ENCODE assay signal across 11 cellular contexts in genomic region chr7:80095545-80095944, GRCh38. TPM values are rescaled to one million over a fixed set of nuclear protein-coding genes. Genes with fewer than 3 reads are reported as not detected.
A peak's percentile ranks its signal among the peaks of the same experiment; 100 is the strongest.
DNase-seq lines count a peak whose midpoint lies in the region; ATAC-seq, FAIRE-seq and TF ChIP-seq lines count a peak whose summit lies in the region.
"Had no signal": no experiment of that assay in that cellular context is flagged by ENCODE, and none has a peak within 500 bp of the region (broad histone marks: within the 10 kb centered on the region; RNA-seq: fewer than 3 reads in every experiment).

No MANE protein-coding gene starts in this region.

- H3K36me3 ChIP-seq in bronchial epithelial cell (ENCODE audit: control insufficient read depth, insufficient read depth, low read length) (no peaks in the 10 kb centered on the region), mesendoderm (ENCODE audit: control insufficient read depth, insufficient read depth, low read length) (no peaks in the 10 kb centered on the region)

- no peaks in the 10 kb centered on the region for H3K27me3 ChIP-seq in bronchial epithelial cell (ENCODE audit: control insufficient read depth, insufficient read depth, low read length)
- H3K27me3 ChIP-seq in mesendoderm (ENCODE audit: insufficient read depth, low read length, poor library complexity), result no peaks in the 10 kb centered on the region

- no peak for ATAC-seq in HG03342 (IDR thresholded peaks at IDR 0.05; ENCODE audit: unreplicated experiment)
- ATAC-seq in GM18519 (IDR thresholded peaks at IDR 0.05; ENCODE audit: low FRiP score, unreplicated experiment), result no peak
- ATAC-seq: naive thymus-derived CD4-positive, alpha-beta T cell had no signal

- FAIRE-seq in bronchial epithelial cell (lab: Jason Lieb, UNC), result no peak

- no peak overlapping the region for H3K9ac ChIP-seq in mesendoderm (ENCODE audit: low read length)

- H2BK15ac ChIP-seq in mesendoderm (replicated peaks; ENCODE audit: low read depth), result no peak overlapping the region

- TF ChIP-seq CTCF in C4-2B (conservative IDR thresholded peaks at IDR 0.05), result peak; percentile 83
- peak; percentile 42 for TF ChIP-seq CTCF in bronchial epithelial cell (IDR thresholded peaks at IDR 0.05; ENCODE audit: insufficient read depth, low read length, severe bottlenecking)

- H4K8ac ChIP-seq in mesendoderm (ENCODE audit: low read depth, low read length), result no peak overlapping the region

- H3K23ac ChIP-seq in mesendoderm (ENCODE audit: low read length), result no peak overlapping the region

- H2AK5ac ChIP-seq in mesendoderm (ENCODE audit: low read length), result no peak overlapping the region

- H3K27ac ChIP-seq in C4-2B (no peak overlapping the region), mesendoderm (ENCODE audit: low read depth, low read length) (no peak overlapping the region)

- no peak overlapping the region for H3K4ac ChIP-seq in mesendoderm (ENCODE audit: low read depth, low read length)

- H4K5ac ChIP-seq in mesendoderm (ENCODE audit: low read length), result no peak overlapping the region

- H2BK5ac ChIP-seq in mesendoderm (ENCODE audit: low read length), result no peak overlapping the region

- no peak overlapping the region for H3K4me2 ChIP-seq in mesendoderm (ENCODE audit: low read length)

- no peak overlapping the region for H2BK120ac ChIP-seq in mesendoderm (ENCODE audit: low read depth, low read length)

- no peak overlapping the region for H3K18ac ChIP-seq in mesendoderm (ENCODE audit: low read length)

- peak; percentile 14 for DNase-seq in NCI-H1694 (lab: John Stamatoyannopoulos, UW)
- peak; percentile 20 for DNase-seq in bronchial epithelial cell (ENCODE audit: low read depth)
- peak; percentile 31 for DNase-seq in middle frontal gyrus (ENCODE audit: extremely low spot score, low spot score)
- no peak for DNase-seq in germinal center (ENCODE audit: low spot score)
- no peak for DNase-seq in mesendoderm
- DNase-seq: activated naive CD4-positive, alpha-beta T cell treated with Interleukin-2 at 50 U/mL for 16 hours; NCI-H2081 treated with DMSO at 0.1 percent for 48 hours had no signal

- no peak overlapping the region for H3K56ac ChIP-seq in mesendoderm (ENCODE audit: low read length)

- no peak overlapping the region for H3K4me3 ChIP-seq in bronchial epithelial cell (ENCODE audit: low read depth, low read length)
- H3K4me3 ChIP-seq in mesendoderm (ENCODE audit: low read length), result no peak overlapping the region

- no peaks in the 10 kb centered on the region for H3K4me1 ChIP-seq in mesendoderm (ENCODE audit: control insufficient read depth, low read depth, low read length)

- H3K79me2 ChIP-seq in mesendoderm (ENCODE audit: control insufficient read depth, insufficient read depth, low read length), result no peaks in the 10 kb centered on the region

- no CpG with 5 or more reads among the region's 1 CpG for WGBS in mesendoderm (ENCODE audit: extremely low coverage, insufficient coverage, low lambda C conversion rate)

- H3K79me1 ChIP-seq in mesendoderm (ENCODE audit: low read length), result no peaks in the 10 kb centered on the region

RNA-seq across cellular contexts. Expression of gene GNAI1, which starts 39.1 kb away (rescaled TPM):
- total RNA-seq in bronchial epithelial cell, result 56.1 and 89.5 TPM in 2 replicates
- polyA plus RNA-seq in mesendoderm (2013, experiment 1 of 2), result 9.3 TPM
- 9.6 TPM for polyA plus RNA-seq in mesendoderm (2013, experiment 2 of 2)

Comparison
In these comparisons a context has a peak if more than half of its experiments do, and no peak if none do; other contexts are left out.
1. DNase-seq: peak in NCI-H1694 (single experiment), bronchial epithelial cell (single experiment) and middle frontal gyrus (single experiment); none in germinal center (single experiment) and mesendoderm (single experiment).